11 cellular contexts compared by ENCODE assay signal in the genomic region with DNA sequence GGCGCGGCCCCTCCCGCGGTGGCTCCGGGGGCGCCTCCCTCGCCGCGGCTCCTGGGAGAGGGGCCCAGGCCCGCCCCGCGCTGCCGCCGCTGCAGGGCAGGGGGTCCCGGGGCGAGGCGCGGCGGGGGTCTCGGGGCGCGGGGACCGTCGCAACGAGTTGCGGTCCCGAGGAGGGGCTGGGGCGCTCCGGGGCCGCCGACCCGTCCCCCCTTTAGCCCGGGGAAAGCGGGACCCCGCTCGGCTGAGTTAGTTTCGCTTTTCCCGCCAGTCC. TPM values are rescaled to one million over a fixed set of nuclear protein-coding genes. Genes with fewer than 3 reads are reported as not detected.
A peak's percentile ranks its signal among the peaks of the same experiment; 100 is the strongest.
DNase-seq lines count a peak whose midpoint lies in the region; ATAC-seq and TF ChIP-seq lines count a peak whose summit lies in the region.
"Had no signal": no experiment of that assay in that cellular context is flagged by ENCODE, and none has a peak within 500 bp of the region (broad histone marks: within the 10 kb centered on the region; RNA-seq: fewer than 3 reads in every experiment).

No MANE protein-coding gene starts in this region.

- peaks cover 6% of the 10 kb centered on the region for H3K9me3 Mint-ChIP-seq in type B pancreatic cell
- peaks cover 9% of the 10 kb centered on the region for H3K9me3 Mint-ChIP-seq in T-helper 2 cell treated with Interferon-gamma antibody and Interleukin-4, amounts not matched to agents 5 μg/mL and 100 μg/mL, for 36 hours

- H3K9me3 ChIP-seq in cardiac muscle cell (ENCODE audit: low read depth) = no peaks in the 10 kb centered on the region
- peaks cover 5% of the 10 kb centered on the region for H3K9me3 ChIP-seq in vagina

- H3K27me3 Mint-ChIP-seq in type B pancreatic cell = no peaks in the 10 kb centered on the region
- H3K27me3 Mint-ChIP-seq in T-helper 2 cell treated with Interferon-gamma antibody and Interleukin-4, amounts not matched to agents 5 μg/mL and 100 μg/mL, for 36 hours (ENCODE audit: low read depth) = no peaks in the 10 kb centered on the region
- H3K27me3 Mint-ChIP-seq: stimulated activated memory B cell treated with anti-CD40 and anti-IgM and Interleukin-4, amounts not matched to agents 10 μg/mL and 1 μg/mL and 100 μg/mL, for 72 hours had no signal

- peak overlapping the region; percentile 67 for H3K9ac ChIP-seq in mesendoderm (ENCODE audit: low read length)

- peak overlapping the region; percentile 46 for H3K56ac ChIP-seq in mesendoderm (ENCODE audit: low read length)

- no peak overlapping the region for H3K27ac Mint-ChIP-seq in type B pancreatic cell
- no peak overlapping the region for H3K27ac Mint-ChIP-seq in T-helper 2 cell treated with Interferon-gamma antibody and Interleukin-4, amounts not matched to agents 5 μg/mL and 100 μg/mL, for 36 hours
- H3K27ac Mint-ChIP-seq: stimulated activated memory B cell treated with anti-CD40 and anti-IgM and Interleukin-4, amounts not matched to agents 10 μg/mL and 1 μg/mL and 100 μg/mL, for 72 hours had no signal

- H3K4me2 ChIP-seq in mesendoderm (ENCODE audit: low read length) = no peak overlapping the region

- peaks cover 16% of the 10 kb centered on the region for H3K79me1 ChIP-seq in mesendoderm (ENCODE audit: low read length)

- H3K23ac ChIP-seq in mesendoderm (ENCODE audit: low read length) = no peak overlapping the region

- H2BK15ac ChIP-seq in mesendoderm (replicated peaks; ENCODE audit: low read depth) = no peak overlapping the region

- peak overlapping the region; percentile 42 for H3K4me3 ChIP-seq in cardiac muscle cell
- peak overlapping the region; percentile 87 to 99 for H3K4me3 ChIP-seq in cardiac fibroblast (replicated peaks in 1 of 2; ENCODE audit: low read depth in 2 of 2, low read length in 2 of 2)
- H3K4me3 ChIP-seq in mesendoderm (ENCODE audit: low read length) = peak overlapping the region; percentile 14
- H3K4me3 ChIP-seq in vagina = peak overlapping the region; percentile 94 to 98

- TF ChIP-seq POLR2A in vagina (IDR thresholded peaks at IDR 0.05) = no peak

- H3K18ac ChIP-seq in mesendoderm (ENCODE audit: low read length) = peak overlapping the region; percentile 89

- H3K27me3 ChIP-seq in cardiac muscle cell = no peaks in the 10 kb centered on the region
- no peaks in the 10 kb centered on the region for H3K27me3 ChIP-seq in mesendoderm (ENCODE audit: insufficient read depth, low read length, poor library complexity)
- no peaks in the 10 kb centered on the region for H3K27me3 ChIP-seq in vagina

- H3K4me1 ChIP-seq in cardiac muscle cell (ENCODE audit: low read depth) = no peaks in the 10 kb centered on the region
- H3K4me1 ChIP-seq in mesendoderm (ENCODE audit: control insufficient read depth, low read depth, low read length) = no peaks in the 10 kb centered on the region
- peaks cover 60% of the 10 kb centered on the region for H3K4me1 ChIP-seq in vagina

- peak overlapping the region; percentile 64 for H2BK120ac ChIP-seq in mesendoderm (ENCODE audit: low read depth, low read length)

- H3K4ac ChIP-seq in mesendoderm (ENCODE audit: low read depth, low read length) = peak overlapping the region; percentile 88

- no CpG with 5 or more reads among the region's 38 CpGs for WGBS in mesendoderm (ENCODE audit: extremely low coverage, insufficient coverage, low lambda C conversion rate)

- CTCF ChIA-PET in HEK293T (lab: Yijun Ruan, JAX) = no interaction called here

- intact Hi-C loops in left cardiac atrium (cut with DNase I) (loop anchor here (5.0 to 10.0 kb wide), 3 partner anchors 82 to 149 kb away; no protein-coding TSS in a partner anchor), vagina (cut with DNase I) (loop anchor here (2.0 kb wide), 1 partner anchor 82 kb away; no protein-coding TSS in a partner anchor)

- H3K4me1 Mint-ChIP-seq in type B pancreatic cell (ENCODE audit: unreplicated experiment) = peaks cover 36% of the 10 kb centered on the region
- H3K4me1 Mint-ChIP-seq in T-helper 2 cell treated with Interferon-gamma antibody and Interleukin-4, amounts not matched to agents 5 μg/mL and 100 μg/mL, for 36 hours (ENCODE audit: low read depth) = peaks cover 16% of the 10 kb centered on the region
- H3K4me1 Mint-ChIP-seq: stimulated activated memory B cell treated with anti-CD40 and anti-IgM and Interleukin-4, amounts not matched to agents 10 μg/mL and 1 μg/mL and 100 μg/mL, for 72 hours had no signal

- ATAC-seq in left cardiac atrium = no peak

- H3K36me3 ChIP-seq in cardiac muscle cell (no peaks in the 10 kb centered on the region), mesendoderm (ENCODE audit: control insufficient read depth, insufficient read depth, low read length) (no peaks in the 10 kb centered on the region), vagina (no peaks in the 10 kb centered on the region)

- H3K4me3 Mint-ChIP-seq in type B pancreatic cell = no peak overlapping the region
- H3K4me3 Mint-ChIP-seq in T-helper 2 cell treated with Interferon-gamma antibody and Interleukin-4, amounts not matched to agents 5 μg/mL and 100 μg/mL, for 36 hours = no peak overlapping the region

- no peak overlapping the region for H2AK5ac ChIP-seq in mesendoderm (ENCODE audit: low read length)

- no peak for DNase-seq in cardiac muscle cell (ENCODE audit: low read depth in 1 of 2, low spot score in 1 of 2)
- DNase-seq in left cardiac atrium = no peak
- no peak for DNase-seq in cardiac fibroblast (ENCODE audit: low read depth in 2 of 2)
- no peak for DNase-seq in mesendoderm
- DNase-seq in vagina (ENCODE audit: extremely low spot score in 2 of 2) = no peak
- DNase-seq in type B pancreatic cell (ENCODE audit: extremely low spot score, unreplicated experiment) = no peak
- no peak for DNase-seq in HEK293T (ENCODE audit: extremely low spot score)
- no peak for DNase-seq in T-helper 2 cell treated with Interferon-gamma antibody and Interleukin-4, amounts not matched to agents 5 μg/mL and 100 μg/mL, for 36 hours (ENCODE audit: low spot score)
- DNase-seq: AML-193, SIG-M5 had no signal

- H3K79me2 ChIP-seq in mesendoderm (ENCODE audit: control insufficient read depth, insufficient read depth, low read length) = peaks cover 12% of the 10 kb centered on the region

- H4K5ac ChIP-seq in mesendoderm (ENCODE audit: low read length) = no peak overlapping the region

- no peak overlapping the region for H2BK5ac ChIP-seq in mesendoderm (ENCODE audit: low read length)

- H3K27ac ChIP-seq in cardiac muscle cell (no peak overlapping the region), mesendoderm (ENCODE audit: low read depth, low read length) (no peak overlapping the region), vagina (peak overlapping the region; percentile 98)

- TF ChIP-seq CTCF in cardiac muscle cell (IDR thresholded peaks at IDR 0.05; ENCODE audit: low read depth, low read length) (no peak), cardiac fibroblast (IDR thresholded peaks at IDR 0.05; ENCODE audit: low read depth, low read length) (no peak), vagina (IDR thresholded peaks at IDR 0.05) (no peak), type B pancreatic cell (conservative IDR thresholded peaks at IDR 0.05) (no peak)

- H4K8ac ChIP-seq in mesendoderm (ENCODE audit: low read depth, low read length) = no peak overlapping the region

- POLR2A ChIA-PET in HEK293T (lab: Yijun Ruan, JAX) = no interaction called here

- peaks cover 5% of the 10 kb centered on the region for H3K36me3 Mint-ChIP-seq in type B pancreatic cell
- H3K36me3 Mint-ChIP-seq in T-helper 2 cell treated with Interferon-gamma antibody and Interleukin-4, amounts not matched to agents 5 μg/mL and 100 μg/mL, for 36 hours (ENCODE audit: low read depth) = peaks cover 6% of the 10 kb centered on the region
- H3K36me3 Mint-ChIP-seq: stimulated activated memory B cell treated with anti-CD40 and anti-IgM and Interleukin-4, amounts not matched to agents 10 μg/mL and 1 μg/mL and 100 μg/mL, for 72 hours had no signal

TF ChIP-seq in HEK293T, 16 proteins besides CTCF, POLR2A, EP300 and RAD21:
- TF ChIP-seq ELF4 (IDR thresholded peaks at IDR 0.05) (no peak), FOXK2 (IDR thresholded peaks at IDR 0.05) (no peak), HDGF (IDR thresholded peaks at IDR 0.05; ENCODE audit: borderline replicate concordance) (no peak), LEF1 (IDR thresholded peaks at IDR 0.05; ENCODE audit: borderline replicate concordance) (no peak), FOXM1 (IDR thresholded peaks at IDR 0.05; ENCODE audit: borderline replicate concordance) (no peak), ARNT (IDR thresholded peaks at IDR 0.05) (no peak), SP1 (IDR thresholded peaks at IDR 0.05) (no peak), TARDBP (IDR thresholded peaks at IDR 0.05) (no peak), CTBP1 (IDR thresholded peaks at IDR 0.05; ENCODE audit: borderline replicate concordance) (no peak), ZNF384 (IDR thresholded peaks at IDR 0.05) (no peak), L3MBTL2 (conservative IDR thresholded peaks at IDR 0.05) (no peak), BHLHE40 (IDR thresholded peaks at IDR 0.05; ENCODE audit: borderline replicate concordance) (no peak), SUZ12 (IDR thresholded peaks at IDR 0.05) (no peak), NFRKB (IDR thresholded peaks at IDR 0.05) (no peak), FOXA1 (IDR thresholded peaks at IDR 0.05) (no peak)
- TF ChIP-seq, protein P1, sequence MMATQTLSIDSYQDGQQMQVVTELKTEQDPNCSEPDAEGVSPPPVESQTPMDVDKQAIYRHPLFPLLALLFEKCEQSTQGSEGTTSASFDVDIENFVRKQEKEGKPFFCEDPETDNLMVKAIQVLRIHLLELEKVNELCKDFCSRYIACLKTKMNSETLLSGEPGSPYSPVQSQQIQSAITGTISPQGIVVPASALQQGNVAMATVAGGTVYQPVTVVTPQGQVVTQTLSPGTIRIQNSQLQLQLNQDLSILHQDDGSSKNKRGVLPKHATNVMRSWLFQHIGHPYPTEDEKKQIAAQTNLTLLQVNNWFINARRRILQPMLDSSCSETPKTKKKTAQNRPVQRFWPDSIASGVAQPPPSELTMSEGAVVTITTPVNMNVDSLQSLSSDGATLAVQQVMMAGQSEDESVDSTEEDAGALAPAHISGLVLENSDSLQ (IDR thresholded peaks at IDR 0.05) = no peak

RNA-seq across cellular contexts. Expression of a gene that starts 0.5 kb away (rescaled TPM):
- total RNA-seq in cardiac muscle cell (2.7 and 5.4 TPM in 2 replicates), left cardiac atrium (10 to 100 TPM; 16.8 to 19.1 TPM), vagina (40.0 TPM), type B pancreatic cell (ENCODE audit: low replicate concordance) (5.6 and 17.4 TPM in 2 replicates)
- polyA plus RNA-seq in cardiac muscle cell = 3.2 and 4.6 TPM in 2 replicates
- polyA plus RNA-seq in mesendoderm (2013, experiment 1 of 2) = 2.3 TPM
- polyA plus RNA-seq in mesendoderm (2013, experiment 2 of 2) = 2.2 TPM

RNA-seq across cellular contexts. Expression of a gene that starts 58.6 kb away (rescaled TPM):
- total RNA-seq in cardiac muscle cell (29.8 and 41.4 TPM in 2 replicates), left cardiac atrium (10 to 100 TPM; 33.3 to 40.6 TPM), vagina (65.1 TPM), type B pancreatic cell (ENCODE audit: low replicate concordance) (18.7 and 26.1 TPM in 2 replicates)
- 13.7 and 20.1 TPM in 2 replicates for polyA plus RNA-seq in cardiac muscle cell
- polyA plus RNA-seq in mesendoderm (2013, experiment 1 of 2) = 1.6 TPM
- 1.5 TPM for polyA plus RNA-seq in mesendoderm (2013, experiment 2 of 2)

Comparison
In these comparisons a context has a peak if more than half of its experiments do, and no peak if none do; other contexts are left out.
1. H3K4me3 ChIP-seq: peak in every context shown above with its lines; median percentile 96 in vagina; 93 in cardiac fibroblast; 42 in cardiac muscle cell; 14 in mesendoderm.